Comparison of ENCODE assay signal across 8 cellular contexts in genomic region chr10:100828744-100829102, GRCh38.
DNase-seq lines count a peak whose midpoint lies in the region; ATAC-seq and TF ChIP-seq lines count a peak whose summit lies in the region.

No MANE protein-coding gene starts in this region.

- POLR2A ChIA-PET in activated CD4-positive, alpha-beta T cell treated with anti-CD3 and anti-CD28 coated beads, Interleukin-2, amount 10 ng/mL, durations not matched to agents 7 days and 5 days (lab: Charles Lee): no interaction called here

- H3K9me3 ChIP-seq in hepatocyte (ENCODE audit: low read depth): no peaks in the 10 kb centered on the region
- no peaks in the 10 kb centered on the region for H3K9me3 ChIP-seq in uterus

- TF ChIP-seq CTCF in hepatocyte (IDR thresholded peaks at IDR 0.05; ENCODE audit: poor library complexity): no peak
- no peak for TF ChIP-seq CTCF in uterus (IDR thresholded peaks at IDR 0.05)

- H3K4me2 ChIP-seq in hepatocyte: peak overlapping the region; percentile 93

- peaks cover 1% of the 10 kb centered on the region for H3K36me3 Mint-ChIP-seq in activated CD4-positive, alpha-beta T cell treated with anti-CD3 and anti-CD28 coated beads, Interleukin-2, amount 10 ng/mL, durations not matched to agents 7 days and 5 days (ENCODE audit: low read depth)

- H3K9me2 ChIP-seq in hepatocyte (replicated peaks; ENCODE audit: insufficient read depth): no peaks in the 10 kb centered on the region

- H3K9me3 Mint-ChIP-seq in activated CD4-positive, alpha-beta T cell treated with anti-CD3 and anti-CD28 coated beads, Interleukin-2, amount 10 ng/mL, durations not matched to agents 7 days and 5 days: no peaks in the 10 kb centered on the region

- no peak for TF ChIP-seq POLR2A in uterus (IDR thresholded peaks at IDR 0.05)

- no peaks in the 10 kb centered on the region for H4K20me1 ChIP-seq in hepatocyte (ENCODE audit: insufficient read depth, poor library complexity, severe bottlenecking)

- peaks cover 31% of the 10 kb centered on the region for H3K4me1 Mint-ChIP-seq in activated CD4-positive, alpha-beta T cell treated with anti-CD3 and anti-CD28 coated beads, Interleukin-2, amount 10 ng/mL, durations not matched to agents 7 days and 5 days

- peak; percentile 30 for ATAC-seq in stimulated activated naive CD8-positive, alpha-beta T cell treated with anti-CD3 and anti-CD28 coated beads, Interleukin-15, Interleukin-2, amounts not matched to agents 100 U/mL and 50 U/mL, for 24 hours
- no peak for ATAC-seq in HG03565 (IDR thresholded peaks at IDR 0.05; ENCODE audit: unreplicated experiment)

- peaks cover 84% of the 10 kb centered on the region for H3K27me3 Mint-ChIP-seq in activated CD4-positive, alpha-beta T cell treated with anti-CD3 and anti-CD28 coated beads, Interleukin-2, amount 10 ng/mL, durations not matched to agents 7 days and 5 days

- DNase-seq in NCI-H2196 (lab: John Stamatoyannopoulos, UW; ENCODE audit: unreplicated experiment): peak; percentile 1
- DNase-seq in NCI-H2196 treated with DMSO at 0.1 percent for 48 hours (lab: John Stamatoyannopoulos, UW; ENCODE audit: unreplicated experiment): no peak
- DNase-seq in activated CD4-positive, alpha-beta T cell treated with anti-CD3 and anti-CD28 coated beads, Interleukin-2, amount 10 ng/mL, durations not matched to agents 7 days and 5 days: peak; percentile 23
- DNase-seq in hepatocyte (ENCODE audit: low spot score): peak; percentile 49
- DNase-seq in stimulated activated naive CD8-positive, alpha-beta T cell treated with anti-CD3 and anti-CD28 coated beads, Interleukin-15, Interleukin-2, amounts not matched to agents 100 U/mL and 50 U/mL, for 24 hours: peak; percentile 40
- DNase-seq in NCI-H2171 (lab: John Stamatoyannopoulos, UW): no peak
- DNase-seq in uterus: no peak

- H3K4me1 ChIP-seq in hepatocyte (ENCODE audit: insufficient read depth) (peaks cover 34% of the 10 kb centered on the region), uterus (peaks cover 0 to 28% of the 10 kb centered on the region in 2 donors)

- H3K27me3 ChIP-seq in hepatocyte (peaks cover 99% of the 10 kb centered on the region), uterus (peaks cover 31 to 50% of the 10 kb centered on the region in 2 donors)

- CTCF ChIA-PET in activated CD4-positive, alpha-beta T cell treated with anti-CD3 and anti-CD28 coated beads, Interleukin-2, amount 10 ng/mL, durations not matched to agents 7 days and 5 days (lab: Charles Lee): no interaction called here

- H3K79me2 ChIP-seq in hepatocyte: no peaks in the 10 kb centered on the region

- H3K4me3 Mint-ChIP-seq in activated CD4-positive, alpha-beta T cell treated with anti-CD3 and anti-CD28 coated beads, Interleukin-2, amount 10 ng/mL, durations not matched to agents 7 days and 5 days: peak overlapping the region; percentile 67

- H3K4me3 ChIP-seq in hepatocyte: no peak overlapping the region
- H3K4me3 ChIP-seq in uterus: peak overlapping the region in 1 of 2 donors; percentile 34

- intact Hi-C loops in uterus (cut with DNase I; ENCODE audit: low total_unique reads): no loop called here

- no peaks in the 10 kb centered on the region for H3K36me3 ChIP-seq in hepatocyte (replicated peaks; ENCODE audit: insufficient read depth, low read depth)
- H3K36me3 ChIP-seq in uterus: no peaks in the 10 kb centered on the region

- H3K27ac Mint-ChIP-seq in activated CD4-positive, alpha-beta T cell treated with anti-CD3 and anti-CD28 coated beads, Interleukin-2, amount 10 ng/mL, durations not matched to agents 7 days and 5 days: no peak overlapping the region

- 2% methylated on average over 19 of the region's 20 CpGs for WGBS in hepatocyte (ENCODE audit: low lambda C conversion rate, missing lambda C conversion rate)

- H2AFZ ChIP-seq in hepatocyte: peak overlapping the region; percentile 63

- no peak overlapping the region for H3K27ac ChIP-seq in hepatocyte
- H3K27ac ChIP-seq in uterus: no peak overlapping the region

Comparison
In these comparisons a context has a peak if more than half of its experiments do, and no peak if none do; other contexts are left out.
1. DNase-seq: peak in NCI-H2196 (single experiment), activated CD4-positive, alpha-beta T cell treated with anti-CD3 and anti-CD28 coated beads, Interleukin-2, amount 10 ng/mL, durations not matched to agents 7 days and 5 days (single experiment), hepatocyte (single experiment) and stimulated activated naive CD8-positive, alpha-beta T cell treated with anti-CD3 and anti-CD28 coated beads, Interleukin-15, Interleukin-2, amounts not matched to agents 100 U/mL and 50 U/mL, for 24 hours (single experiment); none in NCI-H2196 treated with DMSO at 0.1 percent for 48 hours (single experiment), NCI-H2171 (single experiment) and uterus (0 of 2).